31 cellular contexts compared by ENCODE assay signal in the genomic region with DNA sequence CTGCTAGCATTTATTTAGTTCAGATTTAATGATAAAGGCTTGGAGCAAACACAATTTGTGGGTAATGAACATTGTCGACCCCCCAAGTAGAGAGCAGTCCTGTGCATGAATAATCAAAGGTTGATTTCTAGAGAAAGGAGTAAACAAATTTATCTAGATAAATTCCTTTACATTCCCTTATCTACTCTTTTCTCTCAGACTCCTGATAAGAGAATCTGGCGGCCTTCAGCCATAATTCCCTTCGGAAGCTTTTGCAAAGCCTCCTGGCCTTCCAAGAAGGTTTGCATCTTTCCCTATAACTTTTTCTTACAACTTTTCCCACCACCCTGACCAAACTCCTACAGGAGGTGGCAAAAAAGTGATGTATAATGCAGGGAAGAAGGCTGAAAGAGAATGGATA.
"Had no signal": no experiment of that assay in that cellular context is flagged by ENCODE, and none has a peak within 500 bp of the region (broad histone marks: within the 10 kb centered on the region; RNA-seq: fewer than 3 reads in every experiment).

No MANE protein-coding gene starts in this region.

- H3K36me3 ChIP-seq: brain microvascular endothelial cell, breast epithelium, WERI-Rb-1 had no signal

- H3K4me3 ChIP-seq: body of pancreas, breast epithelium had no signal

- H3K9me3 ChIP-seq: body of pancreas had no signal

- DNase-seq: activated CD4-positive, alpha-beta memory T cell treated with anti-CD3 and anti-CD28 coated beads, Interleukin-2, amount 10 ng/mL, durations not matched to agents 7 days and 5 days; activated CD4-positive, alpha-beta T cell treated with anti-CD3 and anti-CD28 coated beads for 1 hour; activated CD4-positive, alpha-beta T cell treated with anti-CD3 and anti-CD28 coated beads for 36 hours; activated CD4-positive, alpha-beta T cell treated with anti-CD3 and anti-CD28 coated beads for 48 hours; activated CD4-positive, alpha-beta T cell treated with anti-CD3 and anti-CD28 coated beads, Interleukin-2, amount 10 ng/mL, durations not matched to agents 7 days and 5 days; activated CD4-positive, alpha-beta T cell treated with anti-CD3 and anti-CD28 coated beads, Interleukin-2, amount 50 U/mL, for 48 hours; activated CD4-positive, CD25-positive, alpha-beta regulatory T cell; activated CD8-positive, alpha-beta memory T cell treated with anti-CD3 and anti-CD28 coated beads for 24 hours; activated CD8-positive, alpha-beta memory T cell treated with anti-CD3 and anti-CD28 coated beads, Interleukin-2, amount 10 ng/mL, durations not matched to agents 7 days and 5 days; activated CD8-positive, alpha-beta memory T cell treated with anti-CD3 and anti-CD28 coated beads, Interleukin-2, amount 50 U/mL, for 48 hours; activated CD8-positive, alpha-beta T cell treated with anti-CD3 and anti-CD28 coated beads, Interleukin-2, amount 10 ng/mL, durations not matched to agents 7 days and 5 days; activated effector memory CD4-positive, alpha-beta T cell treated with Interleukin-2 at 50 U/mL for 16 hours; activated gamma-delta T cell; activated naive CD4-positive, alpha-beta T cell treated with anti-CD3 and anti-CD28 coated beads, Interleukin-2, amount 10 ng/mL, durations not matched to agents 7 days and 5 days; activated naive CD4-positive, alpha-beta T cell treated with Interleukin-2 at 50 U/mL for 16 hours; activated naive CD8-positive, alpha-beta T cell treated with anti-CD3 and anti-CD28 coated beads, Interleukin-2, amount 10 ng/mL, durations not matched to agents 7 days and 5 days; activated naive CD8-positive, alpha-beta T cell treated with anti-CD3 and anti-CD28 coated beads, Interleukin-2, amount 50 U/mL, for 24 hours; activated T-cell treated with anti-CD3 and anti-CD28 coated beads, Interleukin-2, amount 50 U/mL, for 24 hours; activated T-cell treated with anti-CD3 and anti-CD28 coated beads, Interleukin-2, amount 50 U/mL, for 48 hours; amniotic stem cell; aorta; body of pancreas; brain microvascular endothelial cell; central memory CD4-positive, alpha-beta T cell; T-helper 1 cell; T-helper 2 cell; T-helper 9 cell; WERI-Rb-1 had no signal

- H3K27me3 ChIP-seq: body of pancreas, brain microvascular endothelial cell, breast epithelium had no signal

- FAIRE-seq: astrocyte, TTC549 had no signal

- H3K4me1 ChIP-seq: body of pancreas, breast epithelium had no signal

- H3K27ac ChIP-seq: body of pancreas, brain microvascular endothelial cell, breast epithelium, WERI-Rb-1 had no signal
